In the genomic region with DNA sequence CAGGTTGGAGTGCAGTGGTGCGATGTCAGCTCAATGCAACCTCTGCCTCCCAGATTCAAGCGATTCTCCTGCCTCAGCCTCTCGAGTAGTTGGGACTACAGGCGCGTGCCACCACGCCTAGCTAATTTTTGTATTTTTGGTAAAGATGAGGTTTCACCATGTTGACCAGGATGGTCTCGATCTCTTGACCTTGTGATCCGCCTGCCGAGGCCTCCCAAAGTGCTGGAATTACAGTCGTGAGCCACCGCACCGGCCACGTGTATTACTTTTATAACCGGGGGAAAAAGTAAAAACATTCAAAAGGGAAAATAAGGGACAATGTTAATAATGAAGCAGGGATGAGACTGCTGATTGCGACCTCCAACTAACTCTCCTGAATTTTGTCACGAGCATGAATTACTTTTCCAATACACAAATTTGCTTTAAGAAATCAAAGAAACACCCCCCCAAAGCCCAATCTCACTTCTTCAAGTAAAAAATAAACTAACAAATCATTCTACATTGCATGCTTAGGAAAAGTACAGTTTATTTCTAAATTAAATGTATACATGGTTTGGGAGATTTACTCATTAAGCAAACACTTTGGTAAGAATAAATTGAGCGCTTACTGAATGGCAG, we compare ENCODE assay signal across 1 cellular context.
TF ChIP-seq lines count a peak whose summit lies in the region.

No MANE protein-coding gene starts in this region.

TF ChIP-seq in GM23338, 12 proteins besides CTCF, POLR2A, EP300 and RAD21 (continued from another document):
- TF ChIP-seq, protein P1, sequence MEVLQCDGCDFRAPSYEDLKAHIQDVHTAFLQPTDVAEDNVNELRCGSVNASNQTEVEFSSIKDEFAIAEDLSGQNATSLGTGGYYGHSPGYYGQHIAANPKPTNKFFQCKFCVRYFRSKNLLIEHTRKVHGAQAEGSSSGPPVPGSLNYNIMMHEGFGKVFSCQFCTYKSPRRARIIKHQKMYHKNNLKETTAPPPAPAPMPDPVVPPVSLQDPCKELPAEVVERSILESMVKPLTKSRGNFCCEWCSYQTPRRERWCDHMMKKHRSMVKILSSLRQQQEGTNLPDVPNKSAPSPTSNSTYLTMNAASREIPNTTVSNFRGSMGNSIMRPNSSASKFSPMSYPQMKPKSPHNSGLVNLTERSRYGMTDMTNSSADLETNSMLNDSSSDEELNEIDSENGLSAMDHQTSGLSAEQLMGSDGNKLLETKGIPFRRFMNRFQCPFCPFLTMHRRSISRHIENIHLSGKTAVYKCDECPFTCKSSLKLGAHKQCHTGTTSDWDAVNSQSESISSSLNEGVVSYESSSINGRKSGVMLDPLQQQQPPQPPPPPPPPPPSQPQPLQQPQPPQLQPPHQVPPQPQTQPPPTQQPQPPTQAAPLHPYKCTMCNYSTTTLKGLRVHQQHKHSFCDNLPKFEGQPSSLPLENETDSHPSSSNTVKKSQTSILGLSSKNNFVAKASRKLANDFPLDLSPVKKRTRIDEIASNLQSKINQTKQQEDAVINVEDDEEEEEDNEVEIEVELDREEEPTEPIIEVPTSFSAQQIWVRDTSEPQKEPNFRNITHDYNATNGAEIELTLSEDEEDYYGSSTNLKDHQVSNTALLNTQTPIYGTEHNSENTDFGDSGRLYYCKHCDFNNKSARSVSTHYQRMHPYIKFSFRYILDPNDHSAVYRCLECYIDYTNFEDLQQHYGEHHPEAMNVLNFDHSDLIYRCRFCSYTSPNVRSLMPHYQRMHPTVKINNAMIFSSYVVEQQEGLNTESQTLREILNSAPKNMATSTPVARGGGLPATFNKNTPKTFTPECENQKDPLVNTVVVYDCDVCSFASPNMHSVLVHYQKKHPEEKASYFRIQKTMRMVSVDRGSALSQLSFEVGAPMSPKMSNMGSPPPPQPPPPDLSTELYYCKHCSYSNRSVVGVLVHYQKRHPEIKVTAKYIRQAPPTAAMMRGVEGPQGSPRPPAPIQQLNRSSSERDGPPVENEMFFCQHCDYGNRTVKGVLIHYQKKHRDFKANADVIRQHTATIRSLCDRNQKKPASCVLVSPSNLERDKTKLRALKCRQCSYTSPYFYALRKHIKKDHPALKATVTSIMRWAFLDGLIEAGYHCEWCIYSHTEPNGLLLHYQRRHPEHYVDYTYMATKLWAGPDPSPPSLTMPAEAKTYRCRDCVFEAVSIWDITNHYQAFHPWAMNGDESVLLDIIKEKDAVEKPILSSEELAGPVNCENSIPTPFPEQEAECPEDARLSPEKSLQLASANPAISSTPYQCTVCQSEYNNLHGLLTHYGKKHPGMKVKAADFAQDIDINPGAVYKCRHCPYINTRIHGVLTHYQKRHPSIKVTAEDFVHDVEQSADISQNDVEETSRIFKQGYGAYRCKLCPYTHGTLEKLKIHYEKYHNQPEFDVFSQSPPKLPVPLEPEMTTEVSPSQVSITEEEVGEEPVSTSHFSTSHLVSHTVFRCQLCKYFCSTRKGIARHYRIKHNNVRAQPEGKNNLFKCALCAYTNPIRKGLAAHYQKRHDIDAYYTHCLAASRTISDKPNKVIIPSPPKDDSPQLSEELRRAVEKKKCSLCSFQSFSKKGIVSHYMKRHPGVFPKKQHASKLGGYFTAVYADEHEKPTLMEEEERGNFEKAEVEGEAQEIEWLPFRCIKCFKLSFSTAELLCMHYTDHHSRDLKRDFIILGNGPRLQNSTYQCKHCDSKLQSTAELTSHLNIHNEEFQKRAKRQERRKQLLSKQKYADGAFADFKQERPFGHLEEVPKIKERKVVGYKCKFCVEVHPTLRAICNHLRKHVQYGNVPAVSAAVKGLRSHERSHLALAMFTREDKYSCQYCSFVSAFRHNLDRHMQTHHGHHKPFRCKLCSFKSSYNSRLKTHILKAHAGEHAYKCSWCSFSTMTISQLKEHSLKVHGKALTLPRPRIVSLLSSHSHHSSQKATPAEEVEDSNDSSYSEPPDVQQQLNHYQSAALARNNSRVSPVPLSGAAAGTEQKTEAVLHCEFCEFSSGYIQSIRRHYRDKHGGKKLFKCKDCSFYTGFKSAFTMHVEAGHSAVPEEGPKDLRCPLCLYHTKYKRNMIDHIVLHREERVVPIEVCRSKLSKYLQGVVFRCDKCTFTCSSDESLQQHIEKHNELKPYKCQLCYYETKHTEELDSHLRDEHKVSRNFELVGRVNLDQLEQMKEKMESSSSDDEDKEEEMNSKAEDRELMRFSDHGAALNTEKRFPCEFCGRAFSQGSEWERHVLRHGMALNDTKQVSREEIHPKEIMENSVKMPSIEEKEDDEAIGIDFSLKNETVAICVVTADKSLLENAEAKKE (CRISPR knock-in tag; IDR thresholded peaks at IDR 0.05): no peak
- TF ChIP-seq STAT1 (IDR thresholded peaks at IDR 0.05; ENCODE audit: unreplicated experiment) (no peak), POLR2AphosphoS5 (IDR thresholded peaks at IDR 0.05; ENCODE audit: low read depth) (no peak), EZH2 (IDR thresholded peaks at IDR 0.05; ENCODE audit: low read depth, unreplicated experiment) (no peak), JUNB (IDR thresholded peaks at IDR 0.05; ENCODE audit: unreplicated experiment) (no peak), NANOG (IDR thresholded peaks at IDR 0.05; ENCODE audit: borderline replicate concordance) (no peak), EZH2phosphoT487 (IDR thresholded peaks at IDR 0.05; ENCODE audit: unreplicated experiment) (no peak), CREB1 (CRISPR knock-in tag; IDR thresholded peaks at IDR 0.05; ENCODE audit: low read depth) (no peak)
- TF ChIP-seq, protein P2, sequence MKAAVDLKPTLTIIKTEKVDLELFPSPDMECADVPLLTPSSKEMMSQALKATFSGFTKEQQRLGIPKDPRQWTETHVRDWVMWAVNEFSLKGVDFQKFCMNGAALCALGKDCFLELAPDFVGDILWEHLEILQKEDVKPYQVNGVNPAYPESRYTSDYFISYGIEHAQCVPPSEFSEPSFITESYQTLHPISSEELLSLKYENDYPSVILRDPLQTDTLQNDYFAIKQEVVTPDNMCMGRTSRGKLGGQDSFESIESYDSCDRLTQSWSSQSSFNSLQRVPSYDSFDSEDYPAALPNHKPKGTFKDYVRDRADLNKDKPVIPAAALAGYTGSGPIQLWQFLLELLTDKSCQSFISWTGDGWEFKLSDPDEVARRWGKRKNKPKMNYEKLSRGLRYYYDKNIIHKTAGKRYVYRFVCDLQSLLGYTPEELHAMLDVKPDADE (IDR thresholded peaks at IDR 0.05): no peak
